Comparison of ENCODE assay signal across 8 cellular contexts in genomic region chr1:229342305-229342901, GRCh38. TPM values are rescaled to one million over a fixed set of nuclear protein-coding genes. Genes with fewer than 3 reads are reported as not detected.
DNase-seq lines count a peak whose midpoint lies in the region; ATAC-seq and TF ChIP-seq lines count a peak whose summit lies in the region.

No MANE protein-coding gene starts in this region.

- DNase-seq in COLO668 (lab: John Stamatoyannopoulos, UW; ENCODE audit: unreplicated experiment) (peak; percentile 89), NOMO-1 (lab: John Stamatoyannopoulos, UW; ENCODE audit: unreplicated experiment in 2 of 2) (peak; percentile 48 to 65), endothelial cell (ENCODE audit: low spot score) (peak; percentile 72), midbrain (lab: John Stamatoyannopoulos, UW) (peak; percentile 92)
- DNase-seq in activated CD8-positive, alpha-beta memory T cell treated with anti-CD3 and anti-CD28 coated beads, Interleukin-2, amount 50 U/mL, for 24 hours (ENCODE audit: extremely low read depth) = peak; percentile 39
- DNase-seq in stimulated activated CD8-positive, alpha-beta memory T cell treated with anti-CD3 and anti-CD28 coated beads, Interleukin-2, amount 100 ng/mL, for 1 hour (ENCODE audit: low read depth in 2 of 2) = peak; percentile 56 to 68

- H3K9me3 Mint-ChIP-seq in endothelial cell (ENCODE audit: unreplicated experiment) = no peaks in the 10 kb centered on the region

- peaks cover 5% of the 10 kb centered on the region for H3K36me3 Mint-ChIP-seq in endothelial cell (ENCODE audit: low read depth, unreplicated experiment)

- no peak overlapping the region for H3K4me3 Mint-ChIP-seq in endothelial cell (ENCODE audit: unreplicated experiment)

- ATAC-seq in GM19455 (IDR thresholded peaks at IDR 0.05; ENCODE audit: unreplicated experiment) = peak; percentile 80
- peak; percentile 63 for ATAC-seq in HG03571 (IDR thresholded peaks at IDR 0.05; ENCODE audit: unreplicated experiment)

- no peak overlapping the region for H3K27ac Mint-ChIP-seq in endothelial cell (ENCODE audit: unreplicated experiment)

- no peak for TF ChIP-seq CTCF in endothelial cell (IDR thresholded peaks at IDR 0.05; ENCODE audit: unreplicated experiment)

- H3K4me1 Mint-ChIP-seq in endothelial cell (ENCODE audit: unreplicated experiment) = peaks cover 35% of the 10 kb centered on the region

- peaks cover 22% of the 10 kb centered on the region for H3K27me3 Mint-ChIP-seq in endothelial cell (ENCODE audit: unreplicated experiment)

RNA-seq across cellular contexts. Expression of gene CCSAP, which starts 0.4 kb away (rescaled TPM):
- 6.7 TPM for total RNA-seq in endothelial cell (ENCODE audit: unreplicated experiment)

Comparison
In these comparisons a context has a peak if more than half of its experiments do, and no peak if none do; other contexts are left out.
1. Peak in every context shown above with its lines: DNase-seq and ATAC-seq.
2. DNase-seq: peak in every context shown above with its lines; median percentile 92 in midbrain; 89 in COLO668; 72 in endothelial cell; 62 in stimulated activated CD8-positive, alpha-beta memory T cell treated with anti-CD3 and anti-CD28 coated beads, Interleukin-2, amount 100 ng/mL, for 1 hour; 56 in NOMO-1; 39 in activated CD8-positive, alpha-beta memory T cell treated with anti-CD3 and anti-CD28 coated beads, Interleukin-2, amount 50 U/mL, for 24 hours.